In genomic region chr16:51326131-51326856, GRCh38 we compare ENCODE assay signal across 13 cellular contexts.
DNase-seq lines count a peak whose midpoint lies in the region; ATAC-seq, FAIRE-seq and TF ChIP-seq lines count a peak whose summit lies in the region.
"Had no signal": no experiment of that assay in that cellular context is flagged by ENCODE, and none has a peak within 500 bp of the region (broad histone marks: within the 10 kb centered on the region; RNA-seq: fewer than 3 reads in every experiment).

No MANE protein-coding gene starts in this region.

- ATAC-seq in activated T-cell treated with anti-CD3 and anti-CD28 coated beads, Interleukin-2, amount 50 U/mL, for 72 hours (replicated peaks in 1 of 2) = no peak
- no peak for ATAC-seq in HG03045 (IDR thresholded peaks at IDR 0.05; ENCODE audit: unreplicated experiment)
- ATAC-seq: lower lobe of right lung had no signal

- no peak overlapping the region for H2AFZ ChIP-seq in astrocyte (ENCODE audit: low read depth, low read length)

- H3K27ac ChIP-seq in astrocyte (ENCODE audit: low read depth, low read length) (peak overlapping the region; percentile 15), vagina (peak overlapping the region; percentile 63)
- H3K27ac ChIP-seq: lower lobe of right lung, tibial nerve had no signal

- no peak overlapping the region for H3K9ac ChIP-seq in astrocyte (ENCODE audit: low read length)

- H3K4me3 ChIP-seq in astrocyte (ENCODE audit: insufficient read depth, low read depth, low read length) (no peak overlapping the region), vagina (no peak overlapping the region)
- H3K4me3 ChIP-seq: lower lobe of right lung, tibial nerve had no signal

- H3K9me3 ChIP-seq in astrocyte (ENCODE audit: insufficient read depth, low read depth, low read length) = no peaks in the 10 kb centered on the region
- no peaks in the 10 kb centered on the region for H3K9me3 ChIP-seq in vagina
- H3K9me3 ChIP-seq: lower lobe of right lung had no signal

- no peak overlapping the region for H3K4me3 Mint-ChIP-seq in astrocyte (ENCODE audit: unreplicated experiment)
- H3K4me3 Mint-ChIP-seq in activated T-cell treated with anti-CD3 and anti-CD28 coated beads, Interleukin-2, amount 50 U/mL, for 72 hours = no peak overlapping the region

- H3K36me3 Mint-ChIP-seq in astrocyte (ENCODE audit: low read depth, unreplicated experiment) = no peaks in the 10 kb centered on the region
- no peaks in the 10 kb centered on the region for H3K36me3 Mint-ChIP-seq in activated T-cell treated with anti-CD3 and anti-CD28 coated beads, Interleukin-2, amount 50 U/mL, for 72 hours (ENCODE audit: insufficient read depth in 2 of 2)

- no peak for TF ChIP-seq POLR2A in vagina (IDR thresholded peaks at IDR 0.05)

- DNase-seq in NCI-H82 (lab: John Stamatoyannopoulos, UW) (peak; percentile 36), NCI-H82 treated with DMSO at 0.1 percent for 48 hours (lab: John Stamatoyannopoulos, UW; ENCODE audit: unreplicated experiment) (no peak), astrocyte (ENCODE audit: low read depth) (peak; percentile 90), hepatic stellate cell (ENCODE audit: low spot score) (peak; percentile 8), vagina (ENCODE audit: extremely low spot score in 2 of 2) (no peak)
- DNase-seq in activated CD4-positive, CD25-positive, alpha-beta regulatory T cell treated with anti-CD3 and anti-CD28 coated beads, Interleukin-2, amount 50 U/mL, for 72 hours = no peak
- no peak for DNase-seq in activated T-cell treated with anti-CD3 and anti-CD28 coated beads, Interleukin-2, amount 50 U/mL, for 72 hours
- DNase-seq: activated CD8-positive, alpha-beta memory T cell treated with anti-CD3 and anti-CD28 coated beads, Interleukin-2, amount 50 U/mL, for 4 hours; lower lobe of right lung; NCI-H1436 had no signal

- H3K36me3 ChIP-seq in astrocyte (ENCODE audit: insufficient read depth, low read length) (no peaks in the 10 kb centered on the region), vagina (no peaks in the 10 kb centered on the region)
- H3K36me3 ChIP-seq: lower lobe of right lung, tibial nerve had no signal

- H3K27me3 Mint-ChIP-seq in astrocyte (ENCODE audit: low read depth, unreplicated experiment) = peaks cover 2% of the 10 kb centered on the region
- H3K27me3 Mint-ChIP-seq in activated T-cell treated with anti-CD3 and anti-CD28 coated beads, Interleukin-2, amount 50 U/mL, for 72 hours (ENCODE audit: low read depth) = no peaks in the 10 kb centered on the region

- no peaks in the 10 kb centered on the region for H3K79me2 ChIP-seq in astrocyte (ENCODE audit: insufficient read depth, low read length)

- TF ChIP-seq CTCF in astrocyte (IDR thresholded peaks at IDR 0.05; ENCODE audit: insufficient read depth, low read depth, low read length) (no peak), vagina (IDR thresholded peaks at IDR 0.05) (no peak)

- H3K27ac Mint-ChIP-seq in astrocyte (ENCODE audit: unreplicated experiment) = no peak overlapping the region
- no peak overlapping the region for H3K27ac Mint-ChIP-seq in activated T-cell treated with anti-CD3 and anti-CD28 coated beads, Interleukin-2, amount 50 U/mL, for 72 hours
- H3K27ac Mint-ChIP-seq: progenitor cell of endocrine pancreas had no signal

- H3K9me3 Mint-ChIP-seq in astrocyte (ENCODE audit: unreplicated experiment) = peaks cover 6% of the 10 kb centered on the region
- H3K9me3 Mint-ChIP-seq in activated T-cell treated with anti-CD3 and anti-CD28 coated beads, Interleukin-2, amount 50 U/mL, for 72 hours = peaks cover 3 to 5% of the 10 kb centered on the region in 2 donors

- H4K20me1 ChIP-seq in astrocyte (ENCODE audit: insufficient read depth, low read length) = no peaks in the 10 kb centered on the region

- peaks cover 12% of the 10 kb centered on the region for H3K4me1 Mint-ChIP-seq in astrocyte (ENCODE audit: low read depth, unreplicated experiment)
- H3K4me1 Mint-ChIP-seq in activated T-cell treated with anti-CD3 and anti-CD28 coated beads, Interleukin-2, amount 50 U/mL, for 72 hours (ENCODE audit: low read depth) = no peaks in the 10 kb centered on the region

- H3K4me2 ChIP-seq in astrocyte (ENCODE audit: low read length) = peak overlapping the region; percentile 65

- intact Hi-C loops in vagina (cut with DNase I) = no loop called here

- H3K27me3 ChIP-seq in astrocyte (ENCODE audit: insufficient read depth, low read length) (peaks cover 4% of the 10 kb centered on the region), vagina (no peaks in the 10 kb centered on the region)
- H3K27me3 ChIP-seq: tibial nerve had no signal

- H3K4me1 ChIP-seq in astrocyte (ENCODE audit: insufficient read depth, low read length) (peaks cover 25% of the 10 kb centered on the region), vagina (peaks cover 10% of the 10 kb centered on the region)
- H3K4me1 ChIP-seq: lower lobe of right lung, tibial nerve had no signal

- peak; percentile 95 for FAIRE-seq in astrocyte (lab: Jason Lieb, UNC)

Comparison
In these comparisons a context has a peak if more than half of its experiments do, and no peak if none do; other contexts are left out.
1. DNase-seq: peak in NCI-H82 (single experiment), astrocyte (single experiment) and hepatic stellate cell (single experiment); none in NCI-H82 treated with DMSO at 0.1 percent for 48 hours (single experiment), vagina (0 of 2), activated CD4-positive, CD25-positive, alpha-beta regulatory T cell treated with anti-CD3 and anti-CD28 coated beads, Interleukin-2, amount 50 U/mL, for 72 hours (single experiment) and activated T-cell treated with anti-CD3 and anti-CD28 coated beads, Interleukin-2, amount 50 U/mL, for 72 hours (0 of 2).